ENCODE assay signal across 1 cellular context in genomic region chr2:176931588-176932563, GRCh38.
A peak's percentile ranks its signal among the peaks of the same experiment; 100 is the strongest.
TF ChIP-seq lines count a peak whose summit lies in the region.

No MANE protein-coding gene starts in this region.

TF ChIP-seq in K562, 482 proteins besides CTCF, POLR2A, EP300 and RAD21 (continued from another document and continues in another):
- TF ChIP-seq HMBOX1 (IDR thresholded peaks at IDR 0.05), result peak; percentile 89
- no peak for TF ChIP-seq HCFC1 (IDR thresholded peaks at IDR 0.05; ENCODE audit: low read depth, low read length)
- TF ChIP-seq NFE2 (IDR thresholded peaks at IDR 0.05; ENCODE audit: low read depth), result peak; percentile 52
- no peak for TF ChIP-seq CUX1 (CRISPR knock-in tag; IDR thresholded peaks at IDR 0.05)
- TF ChIP-seq CBX2 (IDR thresholded peaks at IDR 0.05; ENCODE audit: insufficient read depth, low read length, poor library complexity, severe bottlenecking), result no peak
- TF ChIP-seq CREBBP (IDR thresholded peaks at IDR 0.05; ENCODE audit: low read depth, low read length), result no peak
- TF ChIP-seq SMARCA4 (IDR thresholded peaks at IDR 0.05), result peak; percentile 96
- no peak for TF ChIP-seq OTX1 (CRISPR knock-in tag; IDR thresholded peaks at IDR 0.05)
- TF ChIP-seq NEUROD1 (IDR thresholded peaks at IDR 0.05; ENCODE audit: borderline replicate concordance, low read depth, low read length, partially characterized antibody), result peak; percentile 23
- TF ChIP-seq ATF4 (CRISPR knock-in tag; IDR thresholded peaks at IDR 0.05), result peak; percentile 88
- peak; percentile 81 for TF ChIP-seq BHLHE40 (IDR thresholded peaks at IDR 0.05; ENCODE audit: low read length)
- TF ChIP-seq BRD9 (IDR thresholded peaks at IDR 0.05; ENCODE audit: low read depth, partially characterized antibody), result peak; percentile 92
- TF ChIP-seq TAL1 (IDR thresholded peaks at IDR 0.05), result peak; percentile 66
- no peak for TF ChIP-seq ZNF41 (CRISPR knock-in tag; conservative IDR thresholded peaks at IDR 0.05)
- TF ChIP-seq KDM1A (IDR thresholded peaks at IDR 0.05), result no peak
- TF ChIP-seq BMI1 (IDR thresholded peaks at IDR 0.05; ENCODE audit: low read length), result no peak
- no peak for TF ChIP-seq HDGF (IDR thresholded peaks at IDR 0.05)
- no peak for TF ChIP-seq ZNF212 (CRISPR knock-in tag; IDR thresholded peaks at IDR 0.05)
- TF ChIP-seq MBD1 (CRISPR knock-in tag; IDR thresholded peaks at IDR 0.05), result no peak
- TF ChIP-seq ELF1 (tag; IDR thresholded peaks at IDR 0.05), result no peak
- TF ChIP-seq MITF (IDR thresholded peaks at IDR 0.05), result no peak
- TF ChIP-seq YBX1 (IDR thresholded peaks at IDR 0.05), result no peak
- TF ChIP-seq RBFOX2 (IDR thresholded peaks at IDR 0.05; ENCODE audit: low read depth, low read length), result 0 out of 2 replicates have a peak, but pooled peaks have one; percentile 15
- no peak for TF ChIP-seq TGIF2 (CRISPR knock-in tag; IDR thresholded peaks at IDR 0.05)
- peak; percentile 86 for TF ChIP-seq MYC (IDR thresholded peaks at IDR 0.05; ENCODE audit: low read depth, low read length)
- TF ChIP-seq MYC (CRISPR knock-in tag; IDR thresholded peaks at IDR 0.05; ENCODE audit: borderline replicate concordance, low read depth), result 0 out of 2 replicates have a peak, but pooled peaks have one; percentile 40
- TF ChIP-seq MBD2 (IDR thresholded peaks at IDR 0.05; ENCODE audit: borderline replicate concordance, low read depth), result no peak
- TF ChIP-seq CGGBP1 (CRISPR knock-in tag; IDR thresholded peaks at IDR 0.05), result no peak
- TF ChIP-seq HLTF (IDR thresholded peaks at IDR 0.05), result no peak; the same call in 1 of the 2 replicates
- TF ChIP-seq GABPB2 (CRISPR knock-in tag; conservative IDR thresholded peaks at IDR 0.05), result no peak
- TF ChIP-seq HES1 (IDR thresholded peaks at IDR 0.05; ENCODE audit: low read depth), result no peak
- no peak for TF ChIP-seq ZNF77 (CRISPR knock-in tag; IDR thresholded peaks at IDR 0.05)
- TF ChIP-seq POLR2AphosphoS2 (IDR thresholded peaks at IDR 0.05; ENCODE audit: low read length), result no peak
- TF ChIP-seq ARID2 (IDR thresholded peaks at IDR 0.05), result no peak
- TF ChIP-seq DPF2 (IDR thresholded peaks at IDR 0.05), result peak; percentile 96
- no peak for TF ChIP-seq ZNF146 (CRISPR knock-in tag; IDR thresholded peaks at IDR 0.05; ENCODE audit: unreplicated experiment)
- peak; percentile 81; the same call in 1 of the 2 replicates for TF ChIP-seq L3MBTL2 (IDR thresholded peaks at IDR 0.05)
- no peak for TF ChIP-seq ZNF253 (CRISPR knock-in tag; conservative IDR thresholded peaks at IDR 0.05)
- TF ChIP-seq NRF1 (conservative IDR thresholded peaks at IDR 0.05 in 1 of 2, IDR thresholded peaks at IDR 0.05 in 1 of 2), result no peak
- TF ChIP-seq MCM3 (IDR thresholded peaks at IDR 0.05), result no peak
- no peak for TF ChIP-seq ZNF699 (CRISPR knock-in tag; IDR thresholded peaks at IDR 0.05; ENCODE audit: insufficient replicate concordance)
- peak; percentile 69; the same call in 1 of the 2 replicates for TF ChIP-seq ZNF766 (CRISPR knock-in tag; conservative IDR thresholded peaks at IDR 0.05)
- TF ChIP-seq CCNT2 (IDR thresholded peaks at IDR 0.05; ENCODE audit: borderline replicate concordance, extremely low read depth, insufficient read length, low read depth, low read length), result no peak
- TF ChIP-seq ELF4 (CRISPR knock-in tag; IDR thresholded peaks at IDR 0.05), result 0 out of 2 replicates have a peak, but pooled peaks have one; percentile 28
- 0 out of 2 replicates have a peak, but pooled peaks have one; percentile 4 for TF ChIP-seq KLF16 (IDR thresholded peaks at IDR 0.05)
- peak; percentile 27; the same call in 1 of the 2 replicates for TF ChIP-seq CBFA2T2 (conservative IDR thresholded peaks at IDR 0.05)
- TF ChIP-seq BACH1 (tag; IDR thresholded peaks at IDR 0.05), result peak; percentile 75; the same call in 1 of the 2 replicates
- peak; percentile 97 for TF ChIP-seq LEF1 (IDR thresholded peaks at IDR 0.05)
- TF ChIP-seq ZC3H11A (IDR thresholded peaks at IDR 0.05; ENCODE audit: low read depth, low read length), result no peak
